Comparison of ENCODE assay signal across 18 cellular contexts in genomic region chr3:13624671-13625125, GRCh38.
A peak's percentile ranks its signal among the peaks of the same experiment; 100 is the strongest.
DNase-seq lines count a peak whose midpoint lies in the region; ATAC-seq, FAIRE-seq and TF ChIP-seq lines count a peak whose summit lies in the region.
"Had no signal": no experiment of that assay in that cellular context is flagged by ENCODE, and none has a peak within 500 bp of the region (broad histone marks: within the 10 kb centered on the region; RNA-seq: fewer than 3 reads in every experiment).

No MANE protein-coding gene starts in this region.

- peaks cover 20% of the 10 kb centered on the region for H3K4me1 Mint-ChIP-seq in chondrocyte (ENCODE audit: low read depth)
- H3K4me1 Mint-ChIP-seq: CD4-positive, alpha-beta memory T cell had no signal

- H3K27me3 Mint-ChIP-seq in chondrocyte (ENCODE audit: low read depth) = no peaks in the 10 kb centered on the region

- H3K9me3 ChIP-seq in HepG2 (ENCODE audit: low read length) = no peaks in the 10 kb centered on the region
- no peaks in the 10 kb centered on the region for H3K9me3 ChIP-seq in spleen
- no peaks in the 10 kb centered on the region for H3K9me3 ChIP-seq in sigmoid colon
- H3K9me3 ChIP-seq: BE2C had no signal

- intact Hi-C loops in HepG2 (cut with micrococcal nuclease; ENCODE audit: unreplicated experiment) = no loop called here
- intact Hi-C loops in spleen (cut with DNase I; ENCODE audit: low total_unique reads) = no loop called here
- intact Hi-C loops in sigmoid colon (cut with DNase I) = no loop called here

- no peak overlapping the region for H3K4me2 ChIP-seq in HepG2 (ENCODE audit: low read depth, low read length)

- in situ Hi-C loops in HepG2 (cut with HindIII; ENCODE audit: extremely low pct_ligation_motif_present, low pct_unique_long_range_greater_than_20kb) = no loop called here

- CTCF ChIA-PET in RWPE1 (lab: Yijun Ruan, JAX) (no interaction called here), HepG2 (lab: Yijun Ruan, JAX; ENCODE audit: low intra/inter-chr PET ratio, low total read pairs) (no interaction called here)

- peaks cover 11 to 49% of the 10 kb centered on the region in 2 experiments; a peak in 4 of 5 replicates for H3K27me3 ChIP-seq in HepG2 (ENCODE audit: control insufficient read depth in 1 of 2, insufficient read depth in 2 of 2, low read length in 2 of 2)
- no peaks in the 10 kb centered on the region for H3K27me3 ChIP-seq in spleen (replicated peaks in 1 of 7)
- H3K27me3 ChIP-seq in sigmoid colon = no peaks in the 10 kb centered on the region
- H3K27me3 ChIP-seq: BE2C had no signal

- no peak for ATAC-seq in HepG2

- FAIRE-seq in HepG2 (lab: Jason Lieb, UNC) = no peak
- FAIRE-seq in HTR-8/SVneo (lab: Jason Lieb, UNC) = no peak
- FAIRE-seq: A204.1, G401.6, GM12891 had no signal

- no peak overlapping the region for H3K9ac ChIP-seq in HepG2 (ENCODE audit: insufficient read depth, low read depth, low read length)

- H3K9me3 Mint-ChIP-seq in chondrocyte (ENCODE audit: low read depth) = no peaks in the 10 kb centered on the region
- H3K9me3 Mint-ChIP-seq: HFFc6 had no signal

- POLR2A ChIA-PET in RWPE1 (lab: Yijun Ruan, JAX; ENCODE audit: low non-redundant PET) = no interaction called here
- POLR2A ChIA-PET in HepG2 (lab: Yijun Ruan, JAX) = no interaction called here

- no peak for TF ChIP-seq RAD21 in HepG2 (CRISPR knock-in tag; IDR thresholded peaks at IDR 0.05)

- H3K36me3 ChIP-seq in HepG2 (replicated peaks in 1 of 2; ENCODE audit: control insufficient read depth in 1 of 2, insufficient read depth in 2 of 2, low read length in 2 of 2) = no peaks in the 10 kb centered on the region
- peaks cover 0 to 10% (median 0%) of the 10 kb centered on the region in 6 donors for H3K36me3 ChIP-seq in spleen
- H3K36me3 ChIP-seq in sigmoid colon = no peaks in the 10 kb centered on the region
- H3K36me3 ChIP-seq: BE2C had no signal

- H3K27ac Mint-ChIP-seq in chondrocyte (ENCODE audit: unreplicated experiment) = no peak overlapping the region
- H3K27ac Mint-ChIP-seq: HFFc6 had no signal

- H2AFZ ChIP-seq in HepG2 (ENCODE audit: low read length) = no peak overlapping the region

- H3K4me1 ChIP-seq in HepG2 (ENCODE audit: insufficient read depth, low read length) (peaks cover 10% of the 10 kb centered on the region), spleen (peaks cover 0 to 7% (median 0%) of the 10 kb centered on the region in 6 donors), sigmoid colon (no peaks in the 10 kb centered on the region)

- no peak for TF ChIP-seq POLR2A in HepG2 (IDR thresholded peaks at IDR 0.05; ENCODE audit: insufficient read depth in 1 of 2, low read depth in 2 of 2, low read length in 2 of 2)
- no peak for TF ChIP-seq POLR2A in spleen (IDR thresholded peaks at IDR 0.05)
- TF ChIP-seq POLR2A in sigmoid colon (IDR thresholded peaks at IDR 0.05) = no peak

- H3K79me2 ChIP-seq in HepG2 (ENCODE audit: insufficient read depth, low read length) = no peaks in the 10 kb centered on the region

- H3K4me3 ChIP-seq in HepG2 (replicated peaks in 1 of 3; ENCODE audit: insufficient read depth in 1 of 3, low read depth in 2 of 3, low read length in 3 of 3) (no peak overlapping the region), spleen (no peak overlapping the region), sigmoid colon (no peak overlapping the region)

- DNase-seq in RWPE1 (ENCODE audit: low spot score) = no peak
- peak; percentile 63 for DNase-seq in chondrocyte (ENCODE audit: low spot score)
- no peak for DNase-seq in HepG2 (ENCODE audit: low spot score)
- DNase-seq in spleen = peak; percentile 67
- no peak for DNase-seq in SKM-1 treated with dmso at 0.1 percent for 144 hours (lab: John Stamatoyannopoulos, UW; ENCODE audit: unreplicated experiment)
- no peak for DNase-seq in HTR-8/SVneo (ENCODE audit: insufficient read length, low spot score)
- DNase-seq in sigmoid colon = no peak
- DNase-seq: BE2C; CD4-positive, alpha-beta memory T cell; DMS79 treated with DMSO at 0.1 percent for 48 hours; EL; GOT3; HCEC 1CT; HFFc6 had no signal

- BruUV-seq in HepG2 (replicated peaks; lab: Mats Ljungman, UMichigan) = no TSS peak

- peaks cover 39% of the 10 kb centered on the region for H3K36me3 Mint-ChIP-seq in chondrocyte (ENCODE audit: low read depth)
- H3K36me3 Mint-ChIP-seq: CD4-positive, alpha-beta memory T cell had no signal

- TF ChIP-seq CTCF in RWPE1 (conservative IDR thresholded peaks at IDR 0.05; ENCODE audit: low read depth) = no peak
- TF ChIP-seq CTCF in chondrocyte (IDR thresholded peaks at IDR 0.05) = no peak
- TF ChIP-seq CTCF in HepG2 (CRISPR knock-in tag; IDR thresholded peaks at IDR 0.05) = no peak
- no peak for TF ChIP-seq CTCF in spleen (IDR thresholded peaks at IDR 0.05 in 8 of 11, conservative IDR thresholded peaks at IDR 0.05 in 3 of 11)
- no peak for TF ChIP-seq CTCF in sigmoid colon (IDR thresholded peaks at IDR 0.05)

- H4K20me1 ChIP-seq in HepG2 (ENCODE audit: insufficient read depth, low read length) = 0 out of 2 replicates have a peak, but pooled peaks cover 2% of the 10 kb centered on the region

- 33% methylated on average over 3 of the region's 8 CpGs for WGBS in HepG2 (ENCODE audit: low lambda C conversion rate)
- WGBS in spleen, 5 donors = 77 to 95% (median 92%) methylated on average over 2 to 8 of the region's 8 CpGs
- 91 to 97% methylated on average over 8 of the region's 8 CpGs for WGBS in sigmoid colon, 2 donors

- H3K4me3 Mint-ChIP-seq in chondrocyte (ENCODE audit: unreplicated experiment) = no peak overlapping the region
- H3K4me3 Mint-ChIP-seq: CD4-positive, alpha-beta memory T cell; HFFc6 had no signal

- H3K27ac ChIP-seq in RWPE1 (peak overlapping the region; percentile 99), HepG2 (ENCODE audit: extremely low read length, insufficient read depth, low read length) (no peak overlapping the region), spleen (no peak overlapping the region), sigmoid colon (no peak overlapping the region)
- H3K27ac ChIP-seq: C4-2B had no signal

- TF ChIP-seq EP300 in HepG2 (IDR thresholded peaks at IDR 0.05; ENCODE audit: low read depth in 2 of 2, low read length in 2 of 2) (no peak), HepG2 (CRISPR knock-in tag; IDR thresholded peaks at IDR 0.05; ENCODE audit: borderline replicate concordance) (no peak), sigmoid colon (IDR thresholded peaks at IDR 0.05) (no peak)

TF ChIP-seq in HepG2, 621 proteins besides CTCF, POLR2A, EP300 and RAD21:
- no peak for TF ChIP-seq ISL2 (CRISPR knock-in tag; IDR thresholded peaks at IDR 0.05)
- TF ChIP-seq ZBTB33 (CRISPR knock-in tag; IDR thresholded peaks at IDR 0.05) = peak; percentile 60; the same call in 1 of the 2 replicates

Comparison
In these comparisons a context has a peak if more than half of its experiments do, and no peak if none do; other contexts are left out.
1. DNase-seq: peak in chondrocyte (single experiment) and spleen (single experiment); none in RWPE1 (single experiment), HepG2 (single experiment), SKM-1 treated with dmso at 0.1 percent for 144 hours (single experiment), HTR-8/SVneo (single experiment) and sigmoid colon (single experiment).